In genomic region chr21:21156397-21156796, GRCh38 we compare ENCODE assay signal across 35 cellular contexts.
"Had no signal": no experiment of that assay in that cellular context is flagged by ENCODE, and none has a peak within 500 bp of the region (broad histone marks: within the 10 kb centered on the region; RNA-seq: fewer than 3 reads in every experiment).

No MANE protein-coding gene starts in this region.

- H3K4me3 Mint-ChIP-seq: activated B cell treated with CpG ODN at 0.5 μM for 24 hours; activated CD4-positive, alpha-beta memory T cell treated with anti-CD3 and anti-CD28 coated beads for 36 hours; activated CD4-positive, alpha-beta T cell treated with anti-CD3 and anti-CD28 coated beads, Interleukin-2, amount 10 ng/mL, durations not matched to agents 24 days and 14 days; activated CD8-positive, alpha-beta T cell treated with anti-CD3 and anti-CD28 coated beads for 36 hours; activated naive CD4-positive, alpha-beta T cell treated with anti-CD3 and anti-CD28 coated beads, Interleukin-2, amount 10 ng/mL, durations not matched to agents 7 days and 5 days; activated naive CD4-positive, alpha-beta T cell treated with anti-CD3 and anti-CD28 coated beads, Interleukin-2, amount 50 U/mL, for 24 hours; activated naive CD8-positive, alpha-beta T cell; activated naive CD8-positive, alpha-beta T cell treated with anti-CD3 and anti-CD28 coated beads, Interleukin-2, amount 10 ng/mL, durations not matched to agents 7 days and 5 days; activated T-cell treated with anti-CD3 and anti-CD28 coated beads, Interleukin-2, amount 50 U/mL, for 4 hours; T-helper 1 cell treated with Interleukin-12 subunit alpha and Interleukin-12 subunit beta and Interleukin-4 antibody, amounts not matched to agents 30 μg/mL and 1 μg/mL, for 36 hours; T-helper 2 cell treated with Interferon-gamma antibody and Interleukin-4, amounts not matched to agents 5 μg/mL and 100 μg/mL, for 36 hours had no signal

- H3K4me3 ChIP-seq: adrenal gland, body of pancreas, breast epithelium had no signal

- H3K36me3 Mint-ChIP-seq: activated CD4-positive, alpha-beta memory T cell treated with anti-CD3 and anti-CD28 coated beads for 36 hours; activated naive CD4-positive, alpha-beta T cell treated with anti-CD3 and anti-CD28 coated beads, Interleukin-2, amount 10 ng/mL, durations not matched to agents 7 days and 5 days; activated naive CD4-positive, alpha-beta T cell treated with anti-CD3 and anti-CD28 coated beads, Interleukin-2, amount 50 U/mL, for 24 hours; activated naive CD8-positive, alpha-beta T cell; activated naive CD8-positive, alpha-beta T cell treated with anti-CD3 and anti-CD28 coated beads, Interleukin-2, amount 10 ng/mL, durations not matched to agents 7 days and 5 days had no signal

- H3K27me3 ChIP-seq: adrenal gland, body of pancreas, brain microvascular endothelial cell, breast epithelium had no signal

- H3K36me3 ChIP-seq: adrenal gland, brain microvascular endothelial cell, breast epithelium had no signal

- H3K27ac Mint-ChIP-seq: activated B cell treated with CpG ODN at 0.5 μM for 24 hours; activated CD4-positive, alpha-beta memory T cell treated with anti-CD3 and anti-CD28 coated beads for 36 hours; activated CD4-positive, alpha-beta T cell treated with anti-CD3 and anti-CD28 coated beads, Interleukin-2, amount 10 ng/mL, durations not matched to agents 24 days and 14 days; activated CD8-positive, alpha-beta T cell treated with anti-CD3 and anti-CD28 coated beads for 36 hours; activated naive CD4-positive, alpha-beta T cell treated with anti-CD3 and anti-CD28 coated beads, Interleukin-2, amount 10 ng/mL, durations not matched to agents 7 days and 5 days; activated naive CD4-positive, alpha-beta T cell treated with anti-CD3 and anti-CD28 coated beads, Interleukin-2, amount 50 U/mL, for 24 hours; activated naive CD8-positive, alpha-beta T cell; activated naive CD8-positive, alpha-beta T cell treated with anti-CD3 and anti-CD28 coated beads, Interleukin-2, amount 10 ng/mL, durations not matched to agents 7 days and 5 days; activated T-helper 2 cell treated with anti-CD3 and anti-CD28 coated beads, Interferon-gamma antibody, Interleukin-2, Interleukin-4, amounts not matched to agents 10 μg/mL and 5 μg/mL and 100 μg/mL, durations not matched to agents 14 hours and 24 hours and 36 hours; T-helper 1 cell treated with Interleukin-12 subunit alpha and Interleukin-12 subunit beta and Interleukin-4 antibody, amounts not matched to agents 30 μg/mL and 1 μg/mL, for 36 hours; T-helper 2 cell treated with Interferon-gamma antibody and Interleukin-4, amounts not matched to agents 5 μg/mL and 100 μg/mL, for 36 hours had no signal

- H3K4me1 Mint-ChIP-seq: activated B cell treated with CpG ODN at 0.5 μM for 24 hours; activated CD4-positive, alpha-beta T cell treated with anti-CD3 and anti-CD28 coated beads, Interleukin-2, amount 10 ng/mL, durations not matched to agents 24 days and 14 days; activated naive CD4-positive, alpha-beta T cell treated with anti-CD3 and anti-CD28 coated beads, Interleukin-2, amount 10 ng/mL, durations not matched to agents 7 days and 5 days; activated naive CD4-positive, alpha-beta T cell treated with anti-CD3 and anti-CD28 coated beads, Interleukin-2, amount 50 U/mL, for 24 hours; activated naive CD8-positive, alpha-beta T cell treated with anti-CD3 and anti-CD28 coated beads, Interleukin-2, amount 10 ng/mL, durations not matched to agents 7 days and 5 days had no signal

- H3K4me1 ChIP-seq: adrenal gland, body of pancreas, breast epithelium had no signal

- H3K27ac ChIP-seq: adrenal gland, body of pancreas, brain microvascular endothelial cell, breast epithelium, VCaP had no signal

- ATAC-seq: activated CD8-positive, alpha-beta T cell treated with anti-CD3 and anti-CD28 coated beads for 36 hours; activated T-cell treated with anti-CD3 and anti-CD28 coated beads, Interleukin-2, amount 50 U/mL, for 4 hours; body of pancreas had no signal

- H3K9me3 ChIP-seq: adrenal gland, body of pancreas, breast epithelium had no signal

- H3K9me3 Mint-ChIP-seq: activated B cell treated with CpG ODN at 0.5 μM for 24 hours; activated CD4-positive, alpha-beta memory T cell treated with anti-CD3 and anti-CD28 coated beads for 36 hours; activated CD4-positive, alpha-beta T cell treated with anti-CD3 and anti-CD28 coated beads, Interleukin-2, amount 10 ng/mL, durations not matched to agents 24 days and 14 days; activated CD8-positive, alpha-beta T cell treated with anti-CD3 and anti-CD28 coated beads for 36 hours; activated naive CD4-positive, alpha-beta T cell treated with anti-CD3 and anti-CD28 coated beads, Interleukin-2, amount 10 ng/mL, durations not matched to agents 7 days and 5 days; activated naive CD4-positive, alpha-beta T cell treated with anti-CD3 and anti-CD28 coated beads, Interleukin-2, amount 50 U/mL, for 24 hours; activated naive CD8-positive, alpha-beta T cell treated with anti-CD3 and anti-CD28 coated beads, Interleukin-2, amount 10 ng/mL, durations not matched to agents 7 days and 5 days; activated T-cell treated with anti-CD3 and anti-CD28 coated beads, Interleukin-2, amount 50 U/mL, for 4 hours; activated T-helper 2 cell treated with anti-CD3 and anti-CD28 coated beads, Interferon-gamma antibody, Interleukin-2, Interleukin-4, amounts not matched to agents 10 μg/mL and 5 μg/mL and 100 μg/mL, durations not matched to agents 14 hours and 24 hours and 36 hours; T-helper 1 cell treated with Interleukin-12 subunit alpha and Interleukin-12 subunit beta and Interleukin-4 antibody, amounts not matched to agents 30 μg/mL and 1 μg/mL, for 36 hours; T-helper 2 cell treated with Interferon-gamma antibody and Interleukin-4, amounts not matched to agents 5 μg/mL and 100 μg/mL, for 36 hours had no signal

- H3K27me3 Mint-ChIP-seq: activated B cell treated with CpG ODN at 0.5 μM for 24 hours; activated CD4-positive, alpha-beta memory T cell treated with anti-CD3 and anti-CD28 coated beads for 36 hours; activated naive CD4-positive, alpha-beta T cell treated with anti-CD3 and anti-CD28 coated beads, Interleukin-2, amount 10 ng/mL, durations not matched to agents 7 days and 5 days; activated naive CD4-positive, alpha-beta T cell treated with anti-CD3 and anti-CD28 coated beads, Interleukin-2, amount 50 U/mL, for 24 hours; activated naive CD8-positive, alpha-beta T cell had no signal

- FAIRE-seq: astrocyte, TTC549 had no signal

- DNase-seq: activated B cell treated with CpG ODN at 0.5 μM for 24 hours; activated CD4-positive, alpha-beta memory T cell treated with anti-CD3 and anti-CD28 coated beads for 36 hours; activated CD4-positive, alpha-beta T cell treated with anti-CD3 and anti-CD28 coated beads for 4 hours; activated CD4-positive, alpha-beta T cell treated with anti-CD3 and anti-CD28 coated beads, Interleukin-2, amount 10 ng/mL, durations not matched to agents 24 days and 14 days; activated CD4-positive, alpha-beta T cell treated with anti-CD3 and anti-CD28 coated beads, Interleukin-2, amount 50 U/mL, for 1 hour; activated CD4-positive, alpha-beta T cell treated with anti-CD3 and anti-CD28 coated beads, Interleukin-2, amount 50 U/mL, for 4 hours; activated CD4-positive, CD25-positive, alpha-beta regulatory T cell treated with anti-CD3 and anti-CD28 coated beads, Interleukin-2, amount 50 U/mL, for 72 hours; activated CD8-positive, alpha-beta memory T cell treated with anti-CD3 and anti-CD28 coated beads, Interleukin-2, amount 50 U/mL, for 4 hours; activated CD8-positive, alpha-beta T cell treated with anti-CD3 and anti-CD28 coated beads for 36 hours; activated effector memory CD4-positive, alpha-beta T cell treated with Interleukin-2 at 50 U/mL for 16 hours; activated gamma-delta T cell; activated naive CD4-positive, alpha-beta T cell treated with anti-CD3 and anti-CD28 coated beads, Interleukin-2, amount 10 ng/mL, durations not matched to agents 7 days and 5 days; activated naive CD4-positive, alpha-beta T cell treated with Interleukin-2 at 50 U/mL for 16 hours; activated naive CD8-positive, alpha-beta T cell treated with anti-CD3 and anti-CD28 coated beads, Interleukin-2, amount 10 ng/mL, durations not matched to agents 7 days and 5 days; activated T-cell treated with anti-CD3 and anti-CD28 coated beads for 4 hours; activated T-cell treated with anti-CD3 and anti-CD28 coated beads, Interleukin-2, amount 50 U/mL, for 1 hour; activated T-cell treated with anti-CD3 and anti-CD28 coated beads, Interleukin-2, amount 50 U/mL, for 4 hours; adrenal gland; amniotic stem cell; aorta; body of pancreas; brain microvascular endothelial cell; central memory CD4-positive, alpha-beta T cell; T-helper 1 cell; T-helper 2 cell; T-helper 9 cell had no signal
